In the genomic region with DNA sequence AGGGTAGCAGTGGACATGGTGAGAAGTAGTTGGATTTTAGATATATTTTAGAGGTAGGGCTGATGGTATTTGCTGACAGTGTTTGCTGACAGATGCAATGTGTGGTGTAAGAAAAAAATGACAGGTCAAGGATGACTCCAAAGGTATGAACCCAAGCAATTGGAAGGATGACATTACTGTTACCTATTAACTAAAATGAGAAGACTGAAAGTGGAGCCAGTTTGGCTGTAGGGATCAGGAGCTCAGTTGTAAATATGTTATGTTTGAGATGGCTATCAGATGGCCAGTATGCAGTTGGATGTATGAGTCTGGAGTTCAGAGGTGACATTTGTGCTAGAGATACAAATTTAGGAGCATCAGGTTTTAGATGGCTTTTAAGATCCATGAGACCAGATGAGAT, we compare ENCODE assay signal across 1 cellular context.
A peak's percentile ranks its signal among the peaks of the same experiment; 100 is the strongest.
TF ChIP-seq lines count a peak whose summit lies in the region.

No MANE protein-coding gene starts in this region.

TF ChIP-seq in HepG2, 621 proteins besides CTCF, POLR2A, EP300 and RAD21 (continued from another document and continues in another):
- TF ChIP-seq, protein P1, sequence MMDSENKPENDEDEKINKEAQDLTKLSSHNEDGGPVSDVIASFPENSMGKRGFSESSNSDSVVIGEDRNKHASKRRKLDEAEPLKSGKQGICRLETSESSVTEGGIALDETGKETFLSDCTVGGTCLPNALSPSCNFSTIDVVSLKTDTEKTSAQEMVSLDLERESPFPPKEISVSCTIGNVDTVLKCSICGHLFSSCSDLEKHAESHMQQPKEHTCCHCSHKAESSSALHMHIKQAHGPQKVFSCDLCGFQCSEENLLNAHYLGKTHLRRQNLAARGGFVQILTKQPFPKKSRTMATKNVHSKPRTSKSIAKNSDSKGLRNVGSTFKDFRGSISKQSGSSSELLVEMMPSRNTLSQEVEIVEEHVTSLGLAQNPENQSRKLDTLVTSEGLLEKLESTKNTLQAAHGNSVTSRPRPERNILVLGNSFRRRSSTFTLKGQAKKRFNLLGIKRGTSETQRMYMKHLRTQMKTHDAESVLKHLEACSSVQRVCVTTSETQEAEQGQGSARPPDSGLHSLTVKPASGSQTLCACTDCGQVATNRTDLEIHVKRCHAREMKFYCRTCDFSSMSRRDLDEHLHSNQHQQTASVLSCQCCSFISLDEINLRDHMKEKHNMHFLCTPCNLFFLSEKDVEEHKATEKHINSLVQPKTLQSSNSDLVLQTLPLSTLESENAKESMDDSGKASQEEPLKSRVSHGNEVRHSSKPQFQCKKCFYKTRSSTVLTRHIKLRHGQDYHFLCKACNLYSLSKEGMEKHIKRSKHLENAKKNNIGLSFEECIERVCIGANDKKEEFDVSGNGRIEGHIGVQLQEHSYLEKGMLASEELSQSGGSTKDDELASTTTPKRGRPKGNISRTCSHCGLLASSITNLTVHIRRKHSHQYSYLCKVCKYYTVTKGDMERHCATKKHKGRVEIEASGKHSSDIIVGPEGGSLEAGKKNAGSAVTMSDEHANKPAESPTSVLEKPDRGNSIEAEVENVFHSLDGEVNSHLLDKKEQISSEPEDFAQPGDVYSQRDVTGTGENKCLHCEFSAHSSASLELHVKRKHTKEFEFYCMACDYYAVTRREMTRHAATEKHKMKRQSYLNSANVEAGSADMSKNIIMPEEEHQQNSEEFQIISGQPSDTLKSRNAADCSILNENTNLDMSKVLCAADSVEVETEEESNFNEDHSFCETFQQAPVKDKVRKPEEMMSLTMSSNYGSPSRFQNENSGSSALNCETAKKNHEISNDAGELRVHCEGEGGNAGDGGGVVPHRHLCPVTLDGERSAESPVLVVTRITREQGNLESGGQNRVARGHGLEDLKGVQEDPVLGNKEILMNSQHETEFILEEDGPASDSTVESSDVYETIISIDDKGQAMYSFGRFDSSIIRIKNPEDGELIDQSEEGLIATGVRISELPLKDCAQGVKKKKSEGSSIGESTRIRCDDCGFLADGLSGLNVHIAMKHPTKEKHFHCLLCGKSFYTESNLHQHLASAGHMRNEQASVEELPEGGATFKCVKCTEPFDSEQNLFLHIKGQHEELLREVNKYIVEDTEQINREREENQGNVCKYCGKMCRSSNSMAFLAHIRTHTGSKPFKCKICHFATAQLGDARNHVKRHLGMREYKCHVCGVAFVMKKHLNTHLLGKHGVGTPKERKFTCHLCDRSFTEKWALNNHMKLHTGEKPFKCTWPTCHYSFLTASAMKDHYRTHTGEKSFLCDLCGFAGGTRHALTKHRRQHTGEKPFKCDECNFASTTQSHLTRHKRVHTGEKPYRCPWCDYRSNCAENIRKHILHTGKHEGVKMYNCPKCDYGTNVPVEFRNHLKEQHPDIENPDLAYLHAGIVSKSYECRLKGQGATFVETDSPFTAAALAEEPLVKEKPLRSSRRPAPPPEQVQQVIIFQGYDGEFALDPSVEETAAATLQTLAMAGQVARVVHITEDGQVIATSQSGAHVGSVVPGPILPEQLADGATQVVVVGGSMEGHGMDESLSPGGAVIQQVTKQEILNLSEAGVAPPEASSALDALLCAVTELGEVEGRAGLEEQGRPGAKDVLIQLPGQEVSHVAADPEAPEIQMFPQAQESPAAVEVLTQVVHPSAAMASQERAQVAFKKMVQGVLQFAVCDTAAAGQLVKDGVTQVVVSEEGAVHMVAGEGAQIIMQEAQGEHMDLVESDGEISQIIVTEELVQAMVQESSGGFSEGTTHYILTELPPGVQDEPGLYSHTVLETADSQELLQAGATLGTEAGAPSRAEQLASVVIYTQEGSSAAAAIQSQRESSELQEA (CRISPR knock-in tag; IDR thresholded peaks at IDR 0.05; ENCODE audit: not compliant biosample characterization): no peak
- TF ChIP-seq HNF4A (CRISPR knock-in tag; IDR thresholded peaks at IDR 0.05) (peak; percentile 92), AGO1 (IDR thresholded peaks at IDR 0.05; ENCODE audit: low read depth, low read length, poor library complexity, severe bottlenecking) (no peak), NFIB (CRISPR knock-in tag; IDR thresholded peaks at IDR 0.05; ENCODE audit: borderline replicate concordance) (no peak), MED13 (CRISPR knock-in tag; IDR thresholded peaks at IDR 0.05) (0 out of 2 replicates have a peak, but pooled peaks have one; percentile 64), THYN1 (CRISPR knock-in tag; IDR thresholded peaks at IDR 0.05; ENCODE audit: borderline replicate concordance, low read depth) (no peak), NKX3-1 (CRISPR knock-in tag; IDR thresholded peaks at IDR 0.05) (peak; percentile 48; the same call in 1 of the 2 replicates), ZNF260 (CRISPR knock-in tag; IDR thresholded peaks at IDR 0.05; ENCODE audit: borderline replicate concordance, low read depth) (no peak), HOXA7 (CRISPR knock-in tag; IDR thresholded peaks at IDR 0.05) (no peak), SSRP1 (CRISPR knock-in tag; IDR thresholded peaks at IDR 0.05) (no peak), ETV6 (CRISPR knock-in tag; conservative IDR thresholded peaks at IDR 0.05) (no peak), JARID2 (CRISPR knock-in tag; IDR thresholded peaks at IDR 0.05; ENCODE audit: insufficient replicate concordance) (no peak), FIP1L1 (IDR thresholded peaks at IDR 0.05; ENCODE audit: borderline replicate concordance, insufficient read depth, low read depth, low read length) (no peak), ZNF564 (CRISPR knock-in tag; IDR thresholded peaks at IDR 0.05) (no peak), GABPB1 (CRISPR knock-in tag; IDR thresholded peaks at IDR 0.05) (no peak), HNRNPL (IDR thresholded peaks at IDR 0.05; ENCODE audit: low read depth, low read length) (no peak), ZFP90 (CRISPR knock-in tag; IDR thresholded peaks at IDR 0.05; ENCODE audit: borderline replicate concordance) (no peak), RCOR2 (CRISPR knock-in tag; IDR thresholded peaks at IDR 0.05) (peak; percentile 66), MTA3 (CRISPR knock-in tag; IDR thresholded peaks at IDR 0.05) (no peak), ZNF430 (CRISPR knock-in tag; IDR thresholded peaks at IDR 0.05) (no peak), SKI (IDR thresholded peaks at IDR 0.05; ENCODE audit: partially characterized antibody) (peak; percentile 64), ZNF292 (CRISPR knock-in tag; IDR thresholded peaks at IDR 0.05; ENCODE audit: borderline replicate concordance, low read depth) (peak; percentile 95), FOXA3 (CRISPR knock-in tag; IDR thresholded peaks at IDR 0.05) (peak; percentile 91), SRSF1 (optimal IDR thresholded peaks at IDR 0.05; ENCODE audit: low read depth, low read length) (no peak)
- TF ChIP-seq, protein P2, sequence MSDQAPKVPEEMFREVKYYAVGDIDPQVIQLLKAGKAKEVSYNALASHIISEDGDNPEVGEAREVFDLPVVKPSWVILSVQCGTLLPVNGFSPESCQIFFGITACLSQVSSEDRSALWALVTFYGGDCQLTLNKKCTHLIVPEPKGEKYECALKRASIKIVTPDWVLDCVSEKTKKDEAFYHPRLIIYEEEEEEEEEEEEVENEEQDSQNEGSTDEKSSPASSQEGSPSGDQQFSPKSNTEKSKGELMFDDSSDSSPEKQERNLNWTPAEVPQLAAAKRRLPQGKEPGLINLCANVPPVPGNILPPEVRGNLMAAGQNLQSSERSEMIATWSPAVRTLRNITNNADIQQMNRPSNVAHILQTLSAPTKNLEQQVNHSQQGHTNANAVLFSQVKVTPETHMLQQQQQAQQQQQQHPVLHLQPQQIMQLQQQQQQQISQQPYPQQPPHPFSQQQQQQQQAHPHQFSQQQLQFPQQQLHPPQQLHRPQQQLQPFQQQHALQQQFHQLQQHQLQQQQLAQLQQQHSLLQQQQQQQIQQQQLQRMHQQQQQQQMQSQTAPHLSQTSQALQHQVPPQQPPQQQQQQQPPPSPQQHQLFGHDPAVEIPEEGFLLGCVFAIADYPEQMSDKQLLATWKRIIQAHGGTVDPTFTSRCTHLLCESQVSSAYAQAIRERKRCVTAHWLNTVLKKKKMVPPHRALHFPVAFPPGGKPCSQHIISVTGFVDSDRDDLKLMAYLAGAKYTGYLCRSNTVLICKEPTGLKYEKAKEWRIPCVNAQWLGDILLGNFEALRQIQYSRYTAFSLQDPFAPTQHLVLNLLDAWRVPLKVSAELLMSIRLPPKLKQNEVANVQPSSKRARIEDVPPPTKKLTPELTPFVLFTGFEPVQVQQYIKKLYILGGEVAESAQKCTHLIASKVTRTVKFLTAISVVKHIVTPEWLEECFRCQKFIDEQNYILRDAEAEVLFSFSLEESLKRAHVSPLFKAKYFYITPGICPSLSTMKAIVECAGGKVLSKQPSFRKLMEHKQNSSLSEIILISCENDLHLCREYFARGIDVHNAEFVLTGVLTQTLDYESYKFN (CRISPR knock-in tag; conservative IDR thresholded peaks at IDR 0.05): peak; percentile 97
- TF ChIP-seq, protein P3, sequence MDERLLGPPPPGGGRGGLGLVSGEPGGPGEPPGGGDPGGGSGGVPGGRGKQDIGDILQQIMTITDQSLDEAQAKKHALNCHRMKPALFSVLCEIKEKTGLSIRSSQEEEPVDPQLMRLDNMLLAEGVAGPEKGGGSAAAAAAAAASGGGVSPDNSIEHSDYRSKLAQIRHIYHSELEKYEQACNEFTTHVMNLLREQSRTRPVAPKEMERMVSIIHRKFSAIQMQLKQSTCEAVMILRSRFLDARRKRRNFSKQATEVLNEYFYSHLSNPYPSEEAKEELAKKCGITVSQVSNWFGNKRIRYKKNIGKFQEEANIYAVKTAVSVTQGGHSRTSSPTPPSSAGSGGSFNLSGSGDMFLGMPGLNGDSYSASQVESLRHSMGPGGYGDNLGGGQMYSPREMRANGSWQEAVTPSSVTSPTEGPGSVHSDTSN (CRISPR knock-in tag; IDR thresholded peaks at IDR 0.05): 0 out of 2 replicates have a peak, but pooled peaks have one; percentile 43
- TF ChIP-seq, protein P4, sequence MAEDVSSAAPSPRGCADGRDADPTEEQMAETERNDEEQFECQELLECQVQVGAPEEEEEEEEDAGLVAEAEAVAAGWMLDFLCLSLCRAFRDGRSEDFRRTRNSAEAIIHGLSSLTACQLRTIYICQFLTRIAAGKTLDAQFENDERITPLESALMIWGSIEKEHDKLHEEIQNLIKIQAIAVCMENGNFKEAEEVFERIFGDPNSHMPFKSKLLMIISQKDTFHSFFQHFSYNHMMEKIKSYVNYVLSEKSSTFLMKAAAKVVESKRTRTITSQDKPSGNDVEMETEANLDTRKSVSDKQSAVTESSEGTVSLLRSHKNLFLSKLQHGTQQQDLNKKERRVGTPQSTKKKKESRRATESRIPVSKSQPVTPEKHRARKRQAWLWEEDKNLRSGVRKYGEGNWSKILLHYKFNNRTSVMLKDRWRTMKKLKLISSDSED (CRISPR knock-in tag; IDR thresholded peaks at IDR 0.05): no peak
- TF ChIP-seq, protein P5, sequence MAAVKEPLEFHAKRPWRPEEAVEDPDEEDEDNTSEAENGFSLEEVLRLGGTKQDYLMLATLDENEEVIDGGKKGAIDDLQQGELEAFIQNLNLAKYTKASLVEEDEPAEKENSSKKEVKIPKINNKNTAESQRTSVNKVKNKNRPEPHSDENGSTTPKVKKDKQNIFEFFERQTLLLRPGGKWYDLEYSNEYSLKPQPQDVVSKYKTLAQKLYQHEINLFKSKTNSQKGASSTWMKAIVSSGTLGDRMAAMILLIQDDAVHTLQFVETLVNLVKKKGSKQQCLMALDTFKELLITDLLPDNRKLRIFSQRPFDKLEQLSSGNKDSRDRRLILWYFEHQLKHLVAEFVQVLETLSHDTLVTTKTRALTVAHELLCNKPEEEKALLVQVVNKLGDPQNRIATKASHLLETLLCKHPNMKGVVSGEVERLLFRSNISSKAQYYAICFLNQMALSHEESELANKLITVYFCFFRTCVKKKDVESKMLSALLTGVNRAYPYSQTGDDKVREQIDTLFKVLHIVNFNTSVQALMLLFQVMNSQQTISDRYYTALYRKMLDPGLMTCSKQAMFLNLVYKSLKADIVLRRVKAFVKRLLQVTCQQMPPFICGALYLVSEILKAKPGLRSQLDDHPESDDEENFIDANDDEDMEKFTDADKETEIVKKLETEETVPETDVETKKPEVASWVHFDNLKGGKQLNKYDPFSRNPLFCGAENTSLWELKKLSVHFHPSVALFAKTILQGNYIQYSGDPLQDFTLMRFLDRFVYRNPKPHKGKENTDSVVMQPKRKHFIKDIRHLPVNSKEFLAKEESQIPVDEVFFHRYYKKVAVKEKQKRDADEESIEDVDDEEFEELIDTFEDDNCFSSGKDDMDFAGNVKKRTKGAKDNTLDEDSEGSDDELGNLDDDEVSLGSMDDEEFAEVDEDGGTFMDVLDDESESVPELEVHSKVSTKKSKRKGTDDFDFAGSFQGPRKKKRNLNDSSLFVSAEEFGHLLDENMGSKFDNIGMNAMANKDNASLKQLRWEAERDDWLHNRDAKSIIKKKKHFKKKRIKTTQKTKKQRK (IDR thresholded peaks at IDR 0.05; ENCODE audit: low read length): no peak
- TF ChIP-seq, protein P6, sequence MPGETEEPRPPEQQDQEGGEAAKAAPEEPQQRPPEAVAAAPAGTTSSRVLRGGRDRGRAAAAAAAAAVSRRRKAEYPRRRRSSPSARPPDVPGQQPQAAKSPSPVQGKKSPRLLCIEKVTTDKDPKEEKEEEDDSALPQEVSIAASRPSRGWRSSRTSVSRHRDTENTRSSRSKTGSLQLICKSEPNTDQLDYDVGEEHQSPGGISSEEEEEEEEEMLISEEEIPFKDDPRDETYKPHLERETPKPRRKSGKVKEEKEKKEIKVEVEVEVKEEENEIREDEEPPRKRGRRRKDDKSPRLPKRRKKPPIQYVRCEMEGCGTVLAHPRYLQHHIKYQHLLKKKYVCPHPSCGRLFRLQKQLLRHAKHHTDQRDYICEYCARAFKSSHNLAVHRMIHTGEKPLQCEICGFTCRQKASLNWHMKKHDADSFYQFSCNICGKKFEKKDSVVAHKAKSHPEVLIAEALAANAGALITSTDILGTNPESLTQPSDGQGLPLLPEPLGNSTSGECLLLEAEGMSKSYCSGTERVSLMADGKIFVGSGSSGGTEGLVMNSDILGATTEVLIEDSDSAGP (CRISPR knock-in tag; IDR thresholded peaks at IDR 0.05; ENCODE audit: borderline replicate concordance): no peak; the same call in 1 of the 2 replicates
- TF ChIP-seq, protein P7, sequence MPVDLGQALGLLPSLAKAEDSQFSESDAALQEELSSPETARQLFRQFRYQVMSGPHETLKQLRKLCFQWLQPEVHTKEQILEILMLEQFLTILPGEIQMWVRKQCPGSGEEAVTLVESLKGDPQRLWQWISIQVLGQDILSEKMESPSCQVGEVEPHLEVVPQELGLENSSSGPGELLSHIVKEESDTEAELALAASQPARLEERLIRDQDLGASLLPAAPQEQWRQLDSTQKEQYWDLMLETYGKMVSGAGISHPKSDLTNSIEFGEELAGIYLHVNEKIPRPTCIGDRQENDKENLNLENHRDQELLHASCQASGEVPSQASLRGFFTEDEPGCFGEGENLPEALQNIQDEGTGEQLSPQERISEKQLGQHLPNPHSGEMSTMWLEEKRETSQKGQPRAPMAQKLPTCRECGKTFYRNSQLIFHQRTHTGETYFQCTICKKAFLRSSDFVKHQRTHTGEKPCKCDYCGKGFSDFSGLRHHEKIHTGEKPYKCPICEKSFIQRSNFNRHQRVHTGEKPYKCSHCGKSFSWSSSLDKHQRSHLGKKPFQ (CRISPR knock-in tag; IDR thresholded peaks at IDR 0.05; ENCODE audit: insufficient replicate concordance): no peak
- TF ChIP-seq, protein P8, sequence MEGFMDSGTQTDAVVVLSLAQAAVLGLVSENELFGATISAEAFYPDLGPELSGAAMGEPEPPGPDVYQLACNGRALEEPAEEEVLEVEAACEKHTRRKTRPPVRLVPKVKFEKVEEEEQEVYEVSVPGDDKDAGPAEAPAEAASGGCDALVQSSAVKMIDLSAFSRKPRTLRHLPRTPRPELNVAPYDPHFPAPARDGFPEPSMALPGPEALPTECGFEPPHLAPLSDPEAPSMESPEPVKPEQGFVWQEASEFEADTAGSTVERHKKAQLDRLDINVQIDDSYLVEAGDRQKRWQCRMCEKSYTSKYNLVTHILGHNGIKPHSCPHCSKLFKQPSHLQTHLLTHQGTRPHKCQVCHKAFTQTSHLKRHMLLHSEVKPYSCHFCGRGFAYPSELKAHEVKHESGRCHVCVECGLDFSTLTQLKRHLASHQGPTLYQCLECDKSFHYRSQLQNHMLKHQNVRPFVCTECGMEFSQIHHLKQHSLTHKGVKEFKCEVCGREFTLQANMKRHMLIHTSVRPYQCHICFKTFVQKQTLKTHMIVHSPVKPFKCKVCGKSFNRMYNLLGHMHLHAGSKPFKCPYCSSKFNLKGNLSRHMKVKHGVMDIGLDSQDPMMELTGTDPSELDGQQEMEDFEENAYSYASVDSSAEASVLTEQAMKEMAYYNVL (CRISPR knock-in tag; IDR thresholded peaks at IDR 0.05; ENCODE audit: borderline replicate concordance): 0 out of 2 replicates have a peak, but pooled peaks have one; percentile 32
